In the genomic region with DNA sequence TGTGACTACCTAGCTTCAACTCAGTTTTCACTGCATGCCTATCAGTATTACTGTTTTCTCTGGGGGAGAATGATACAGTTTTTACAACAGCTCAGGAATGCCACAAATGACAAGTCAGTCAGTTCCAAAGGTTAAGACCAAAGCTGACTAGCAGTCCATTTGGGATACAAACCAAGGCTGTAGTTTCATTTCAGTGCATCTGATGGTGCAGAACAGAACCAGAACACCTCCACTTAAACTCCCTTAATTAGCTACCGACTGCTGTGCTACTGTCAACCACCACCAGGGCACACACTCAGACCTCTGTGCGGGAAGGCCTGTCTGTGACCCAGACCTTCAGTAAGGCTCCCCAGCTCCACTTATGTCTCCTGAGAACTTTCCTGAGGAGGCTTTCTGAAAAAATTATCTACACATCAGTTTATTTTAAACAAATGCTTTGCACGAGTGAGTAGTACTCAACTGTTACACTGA, we compare ENCODE assay signal across 9 cellular contexts. TPM values are rescaled to one million over a fixed set of nuclear protein-coding genes. Genes with fewer than 3 reads are reported as not detected.
DNase-seq lines count a peak whose midpoint lies in the region; ATAC-seq and TF ChIP-seq lines count a peak whose summit lies in the region.
"Had no signal": no experiment of that assay in that cellular context is flagged by ENCODE, and none has a peak within 500 bp of the region (broad histone marks: within the 10 kb centered on the region; RNA-seq: fewer than 3 reads in every experiment).

No MANE protein-coding gene starts in this region.

- 53% methylated on average over 3 of the region's 3 CpGs for WGBS in mesenchymal stem cell

- no peak overlapping the region for H2AFZ ChIP-seq in HCT116 (ENCODE audit: low read depth, low read length, poor library complexity, severe bottlenecking)
- no peak overlapping the region for H2AFZ ChIP-seq in mesenchymal stem cell (ENCODE audit: low read depth, low read length)

- H3K79me1 ChIP-seq in mesenchymal stem cell (replicated peaks; ENCODE audit: low read length, poor library complexity, severe bottlenecking): peaks cover 29% of the 10 kb centered on the region

- no peak overlapping the region for H2BK120ac ChIP-seq in mesenchymal stem cell (ENCODE audit: low read depth, low read length)

- H3K9me2 ChIP-seq in HCT116 (ENCODE audit: insufficient read depth): no peaks in the 10 kb centered on the region

- peak in 2 of 3 experiments; percentile 64 to 66; a peak in 4 of 6 replicates for TF ChIP-seq CTCF in HCT116 (IDR thresholded peaks at IDR 0.05 in 2 of 3, conservative IDR thresholded peaks at IDR 0.05 in 1 of 3; ENCODE audit: borderline replicate concordance in 1 of 3, insufficient read depth in 1 of 3, low read depth in 2 of 3, low read length in 2 of 3)
- peak; percentile 58 for TF ChIP-seq CTCF in astrocyte of the cerebellum (IDR thresholded peaks at IDR 0.05; ENCODE audit: low read depth, low read length, missing control alignments)
- TF ChIP-seq CTCF in CD8-positive, alpha-beta T cell (IDR thresholded peaks at IDR 0.05): no peak

- no peak overlapping the region for H3K4ac ChIP-seq in mesenchymal stem cell (ENCODE audit: low read depth in 1 of 2, low read length in 2 of 2)

- H3K36me3 ChIP-seq in HCT116 (ENCODE audit: control insufficient read depth in 1 of 2, insufficient read depth in 2 of 2, low read length in 2 of 2) (peaks cover 35 to 41% of the 10 kb centered on the region in 2 experiments), mesenchymal stem cell (ENCODE audit: control insufficient read depth in 1 of 2, insufficient read depth in 2 of 2, low read depth in 1 of 2, low read length in 2 of 2) (peaks cover 31 to 54% of the 10 kb centered on the region in 2 experiments)
- H3K36me3 ChIP-seq in CD4-positive, alpha-beta memory T cell (ENCODE audit: insufficient read depth, low read length): peaks cover 26% of the 10 kb centered on the region
- H3K36me3 ChIP-seq in CD8-positive, alpha-beta T cell (ENCODE audit: insufficient read depth, low read length): peaks cover 25% of the 10 kb centered on the region

- no peak for TF ChIP-seq POLR2A in HCT116 (IDR thresholded peaks at IDR 0.05; ENCODE audit: borderline replicate concordance, extremely low read depth, insufficient read depth, insufficient read length)

- H3K9me3 ChIP-seq in HCT116 (ENCODE audit: control insufficient read depth in 1 of 2, insufficient read depth in 1 of 2, low read depth in 1 of 2, low read length in 2 of 2) (no peaks in the 10 kb centered on the region), mesenchymal stem cell (ENCODE audit: control insufficient read depth, low read length) (no peaks in the 10 kb centered on the region)
- H3K9me3 ChIP-seq in CD4-positive, alpha-beta memory T cell (ENCODE audit: control insufficient read depth in 1 of 2, low read length in 2 of 2): no peaks in the 10 kb centered on the region
- H3K9me3 ChIP-seq in CD8-positive, alpha-beta T cell (ENCODE audit: low read length): no peaks in the 10 kb centered on the region

- no peak overlapping the region for H3K23ac ChIP-seq in mesenchymal stem cell (ENCODE audit: low read length in 2 of 2)

- peak; percentile 27; the same call in 1 of the 2 replicates for TF ChIP-seq RAD21 in HCT116 (IDR thresholded peaks at IDR 0.05; ENCODE audit: low read depth)

- H3K9ac ChIP-seq in HCT116 (ENCODE audit: low read length) (no peak overlapping the region), mesenchymal stem cell (ENCODE audit: low read length) (peak overlapping the region; percentile 59)

- no peaks in the 10 kb centered on the region for H3K4me1 ChIP-seq in HCT116 (ENCODE audit: control insufficient read depth in 1 of 2, insufficient read depth in 2 of 2, low read length in 2 of 2)
- peaks cover 4% of the 10 kb centered on the region for H3K4me1 ChIP-seq in mesenchymal stem cell (ENCODE audit: control insufficient read depth, insufficient read depth, low read depth, low read length)
- no peaks in the 10 kb centered on the region for H3K4me1 ChIP-seq in CD4-positive, alpha-beta memory T cell (ENCODE audit: insufficient read depth, low read length)
- no peaks in the 10 kb centered on the region for H3K4me1 ChIP-seq in CD8-positive, alpha-beta T cell (ENCODE audit: insufficient read depth, low read length)

- H4K91ac ChIP-seq in mesenchymal stem cell (ENCODE audit: low read length): no peak overlapping the region

- in situ Hi-C loops in astrocyte of the cerebellum (cut with HindIII; ENCODE audit: low sequenced_read_pairs): no loop called here

- peaks cover 0 to 1% (median 0%) of the 10 kb centered on the region in 4 donors for H3K4me1 Mint-ChIP-seq in CD4-positive, alpha-beta memory T cell
- H3K4me1 Mint-ChIP-seq in CD8-positive, alpha-beta T cell (ENCODE audit: low read depth): no peaks in the 10 kb centered on the region

- H3K27ac ChIP-seq in HCT116 (ENCODE audit: low read depth, low read length) (no peak overlapping the region), mesenchymal stem cell (ENCODE audit: low read length, poor library complexity, severe bottlenecking) (peak overlapping the region; percentile 41)
- no peak overlapping the region for H3K27ac ChIP-seq in CD4-positive, alpha-beta memory T cell (ENCODE audit: low read depth, low read length)
- no peak overlapping the region for H3K27ac ChIP-seq in CD8-positive, alpha-beta T cell (ENCODE audit: low read depth, low read length)

- H3K14ac ChIP-seq in mesenchymal stem cell (ENCODE audit: low read length in 2 of 2): no peak overlapping the region

- H3K4me2 ChIP-seq in HCT116 (ENCODE audit: low read length) (no peak overlapping the region), mesenchymal stem cell (ENCODE audit: low read length, poor library complexity, severe bottlenecking) (no peak overlapping the region)

- RAD21 ChIA-PET in HCT116 (lab: Charles Lee; ENCODE audit: low non-redundant PET in 1 of 2, low total read pairs in 2 of 2, uncharacterized antibody in 2 of 2, unreplicated experiment in 2 of 2): no interaction called here

- no peak overlapping the region for H3K4me3 Mint-ChIP-seq in CD4-positive, alpha-beta memory T cell
- H3K4me3 Mint-ChIP-seq in CD8-positive, alpha-beta T cell: no peak overlapping the region
- H3K4me3 Mint-ChIP-seq: dendritic cell treated with granulocyte-macrophage colony-stimulating factor and Interleukin-4, amounts not matched to agents 40 ng/mL and 50 ng/mL, for 4 days had no signal

- no peak overlapping the region for H2BK12ac ChIP-seq in mesenchymal stem cell (ENCODE audit: low read length in 2 of 2)

- H3K27me3 ChIP-seq in HCT116 (ENCODE audit: insufficient read depth, low read length): no peaks in the 10 kb centered on the region
- H3K27me3 ChIP-seq in mesenchymal stem cell (ENCODE audit: control insufficient read depth in 1 of 2, insufficient read depth in 1 of 2, low read length in 2 of 2): no peaks in the 10 kb centered on the region
- H3K27me3 ChIP-seq in CD4-positive, alpha-beta memory T cell (ENCODE audit: insufficient read depth, low read length): no peaks in the 10 kb centered on the region
- H3K27me3 ChIP-seq in CD8-positive, alpha-beta T cell (ENCODE audit: insufficient read depth, low read length): no peaks in the 10 kb centered on the region

- peaks cover 24 to 51% of the 10 kb centered on the region in 2 donors for H3K36me3 Mint-ChIP-seq in CD4-positive, alpha-beta memory T cell
- H3K36me3 Mint-ChIP-seq in CD8-positive, alpha-beta T cell: peaks cover 70% of the 10 kb centered on the region

- BruUV-seq in HCT116 (replicated peaks; lab: Mats Ljungman, UMichigan): no TSS peak

- H3K27me3 Mint-ChIP-seq in CD4-positive, alpha-beta memory T cell: no peaks in the 10 kb centered on the region
- H3K27me3 Mint-ChIP-seq in CD8-positive, alpha-beta T cell (ENCODE audit: low read depth): no peaks in the 10 kb centered on the region
- H3K27me3 Mint-ChIP-seq: dendritic cell treated with granulocyte-macrophage colony-stimulating factor and Interleukin-4, amounts not matched to agents 40 ng/mL and 50 ng/mL, for 4 days had no signal

- H4K20me1 ChIP-seq in HCT116 (ENCODE audit: insufficient read depth): no peaks in the 10 kb centered on the region; the same call in 1 of the 2 replicates

- POLR2A ChIA-PET in HCT116 (lab: Charles Lee): interaction anchor here (1.0 to 13.2 kb wide), 2 partner anchors 19 to 42 kb away, joined by 3 to 114 read pairs; a partner anchor contains a TSS
- POLR2A ChIA-PET in CD4-positive, alpha-beta memory T cell (lab: Charles Lee; ENCODE audit: partially characterized antibody): interaction anchor here (1.3 kb wide), 1 partner anchor 21 kb away, joined by 3 read pairs; a partner anchor contains a TSS
- POLR2A ChIA-PET in CD8-positive, alpha-beta T cell (lab: Charles Lee): interaction anchor here (0.6 to 1.1 kb wide), 3 partner anchors 19 to 44 kb away, joined by 3 to 5 read pairs (median 5); no protein-coding TSS in a partner anchor

- peak; percentile 88 for ATAC-seq in HCT116
- no peak for ATAC-seq in GM18867 (IDR thresholded peaks at IDR 0.05; ENCODE audit: unreplicated experiment)
- ATAC-seq in HG03354 (IDR thresholded peaks at IDR 0.05; ENCODE audit: poor library complexity, severe bottlenecking, unreplicated experiment): no peak
- ATAC-seq in CD8-positive, alpha-beta T cell: no peak

- H2BK5ac ChIP-seq in mesenchymal stem cell (ENCODE audit: low read depth, low read length, poor library complexity, severe bottlenecking): no peak overlapping the region

- no peak overlapping the region for H2AK5ac ChIP-seq in mesenchymal stem cell (ENCODE audit: low read length, severe bottlenecking)

- H3K18ac ChIP-seq in mesenchymal stem cell (ENCODE audit: low read depth in 1 of 2, low read length in 2 of 2): no peak overlapping the region

- DNase-seq in CD1c-positive myeloid dendritic cell (ENCODE audit: extremely low spot score) (peak; percentile 7), HCT116 (ENCODE audit: low read depth, low spot score) (no peak), astrocyte of the cerebellum (ENCODE audit: low read depth) (no peak), mesenchymal stem cell (peak; percentile 69)
- no peak for DNase-seq in CD4-positive, alpha-beta memory T cell
- DNase-seq in CD8-positive, alpha-beta T cell: no peak

- no peak overlapping the region for H3K27ac Mint-ChIP-seq in CD4-positive, alpha-beta memory T cell
- no peak overlapping the region for H3K27ac Mint-ChIP-seq in CD8-positive, alpha-beta T cell
- H3K27ac Mint-ChIP-seq: dendritic cell treated with granulocyte-macrophage colony-stimulating factor and Interleukin-4, amounts not matched to agents 40 ng/mL and 50 ng/mL, for 4 days had no signal

- H3K79me2 ChIP-seq in HCT116 (ENCODE audit: insufficient read depth, low read length): peaks cover 5% of the 10 kb centered on the region; the same call in 1 of the 2 replicates

- H3K4me3 ChIP-seq in HCT116 (replicated peaks in 1 of 2; ENCODE audit: low read depth in 1 of 2, low read length in 2 of 2) (no peak overlapping the region), astrocyte of the cerebellum (ENCODE audit: low read depth, low read length) (no peak overlapping the region), mesenchymal stem cell (ENCODE audit: insufficient read depth in 1 of 2, low read depth in 1 of 2, low read length in 2 of 2) (no peak overlapping the region)
- no peak overlapping the region for H3K4me3 ChIP-seq in CD4-positive, alpha-beta memory T cell (ENCODE audit: low read length in 2 of 2)
- H3K4me3 ChIP-seq in CD8-positive, alpha-beta T cell (ENCODE audit: low read depth, low read length): no peak overlapping the region

- H2BK15ac ChIP-seq in mesenchymal stem cell (ENCODE audit: low read depth, poor library complexity, severe bottlenecking): no peak overlapping the region

- H4K8ac ChIP-seq in mesenchymal stem cell (ENCODE audit: low read length): no peak overlapping the region

- intact Hi-C loops in HCT116 (cut with micrococcal nuclease): no loop called here
- intact Hi-C loops in CD4-positive, alpha-beta memory T cell (cut with micrococcal nuclease): no loop called here
- intact Hi-C loops in CD8-positive, alpha-beta T cell (cut with DNase I, micrococcal nuclease): no loop called here

- CTCF ChIA-PET in HCT116 (lab: Charles Lee): interaction anchor here (0.9 to 3.1 kb wide), 15 partner anchors 8 to 284 kb away, joined by 3 to 32 read pairs (median 4); a partner anchor contains a TSS
- CTCF ChIA-PET in CD4-positive, alpha-beta memory T cell (lab: Charles Lee; ENCODE audit: partially characterized antibody): interaction anchor here (1.3 to 2.7 kb wide), 7 partner anchors 11 to 55 kb away, joined by 3 to 11 read pairs (median 6); no protein-coding TSS in a partner anchor
- CTCF ChIA-PET in CD8-positive, alpha-beta T cell (lab: Charles Lee): interaction anchor here (0.6 to 3.3 kb wide), 7 partner anchors 12 to 98 kb away, joined by 3 to 29 read pairs (median 4); a partner anchor contains a TSS

- H3K9me3 Mint-ChIP-seq in CD4-positive, alpha-beta memory T cell: no peaks in the 10 kb centered on the region
- no peaks in the 10 kb centered on the region for H3K9me3 Mint-ChIP-seq in CD8-positive, alpha-beta T cell
- H3K9me3 Mint-ChIP-seq: dendritic cell treated with granulocyte-macrophage colony-stimulating factor and Interleukin-4, amounts not matched to agents 40 ng/mL and 50 ng/mL, for 4 days had no signal

RNA-seq across cellular contexts. Expression of a gene that starts 20.4 kb away (rescaled TPM):
- 135 TPM for total RNA-seq in HCT116 (2021; ENCODE audit: unreplicated experiment)
- polyA plus RNA-seq in HCT116 (2012): 157 and 172 TPM in 2 replicates
- 172 TPM for polyA plus RNA-seq in mesenchymal stem cell (2013, experiment 1 of 2)
- polyA plus RNA-seq in mesenchymal stem cell (2013, experiment 2 of 2): 169 TPM
- total RNA-seq in CD4-positive, alpha-beta memory T cell: 10 to 100 TPM; 53.5 to 62.5 TPM
- polyA plus RNA-seq in CD4-positive, alpha-beta memory T cell: 10 to 100 TPM in 1 of 2 donors, 1 to 10 TPM in 1; 2.9 to 16.2 TPM
- 10 to 100 TPM; 29.5 to 32.5 TPM for total RNA-seq in CD8-positive, alpha-beta T cell

RNA-seq across cellular contexts. Expression of a gene that starts 30.9 kb away (rescaled TPM):
- total RNA-seq in HCT116 (2021; ENCODE audit: unreplicated experiment): not detected
- polyA plus RNA-seq in HCT116 (2012): 0.14 TPM in 1 of 2 replicates, not detected in the other
- polyA plus RNA-seq in mesenchymal stem cell (2013, experiment 1 of 2): 148 TPM
- 153 TPM for polyA plus RNA-seq in mesenchymal stem cell (2013, experiment 2 of 2)
- 1 to 10 TPM; 1.9 to 2.0 TPM for total RNA-seq in CD4-positive, alpha-beta memory T cell
- 1 to 10 TPM; 1.6 to 1.9 TPM for polyA plus RNA-seq in CD4-positive, alpha-beta memory T cell
- under 1 TPM; 0.57 to 0.92 TPM for total RNA-seq in CD8-positive, alpha-beta T cell

RNA-seq across cellular contexts. Expression of a gene that starts 32.8 kb away (rescaled TPM):
- total RNA-seq in HCT116 (2021; ENCODE audit: unreplicated experiment): 136 TPM
- polyA plus RNA-seq in HCT116 (2012): 47.8 and 66.8 TPM in 2 replicates
- polyA plus RNA-seq in mesenchymal stem cell (2013, experiment 1 of 2): 52.3 TPM
- polyA plus RNA-seq in mesenchymal stem cell (2013, experiment 2 of 2): 51.7 TPM
- 10 to 100 TPM; 33.9 to 37.1 TPM for total RNA-seq in CD4-positive, alpha-beta memory T cell
- 10 to 100 TPM; 10.1 to 19.8 TPM for polyA plus RNA-seq in CD4-positive, alpha-beta memory T cell
- total RNA-seq in CD8-positive, alpha-beta T cell: 1 to 10 TPM; 5.4 to 6.6 TPM

RNA-seq across cellular contexts. Expression of a gene that starts 39.0 kb away (rescaled TPM):
- 26.8 TPM for total RNA-seq in HCT116 (2021; ENCODE audit: unreplicated experiment)
- 15.4 and 20.6 TPM in 2 replicates for polyA plus RNA-seq in HCT116 (2012)
- 10.8 TPM for polyA plus RNA-seq in mesenchymal stem cell (2013, experiment 1 of 2)
- polyA plus RNA-seq in mesenchymal stem cell (2013, experiment 2 of 2): 11.7 TPM
- 10 to 100 TPM; 20.8 to 22.0 TPM for total RNA-seq in CD4-positive, alpha-beta memory T cell
- 10 to 100 TPM; 17.9 to 18.1 TPM for polyA plus RNA-seq in CD4-positive, alpha-beta memory T cell
- total RNA-seq in CD8-positive, alpha-beta T cell: 10 to 100 TPM; 15.3 to 16.3 TPM

Comparison
In these comparisons a context has a peak if more than half of its experiments do, and no peak if none do; other contexts are left out.
1. DNase-seq: peak in CD1c-positive myeloid dendritic cell (single experiment) and mesenchymal stem cell (single experiment); none in HCT116 (single experiment), astrocyte of the cerebellum (single experiment), CD4-positive, alpha-beta memory T cell (0 of 5) and CD8-positive, alpha-beta T cell (0 of 7).
2. RNA of a gene that starts 32.8 kb away (total RNA-seq): 136 TPM in HCT116 (single experiment) and 33.9 to 37.1 TPM in CD4-positive, alpha-beta memory T cell; 5.4 to 6.6 TPM in CD8-positive, alpha-beta T cell; every median in the first group is over 4 times any median in the second.